Comparison of ENCODE assay signal across 8 cellular contexts in the genomic region with DNA sequence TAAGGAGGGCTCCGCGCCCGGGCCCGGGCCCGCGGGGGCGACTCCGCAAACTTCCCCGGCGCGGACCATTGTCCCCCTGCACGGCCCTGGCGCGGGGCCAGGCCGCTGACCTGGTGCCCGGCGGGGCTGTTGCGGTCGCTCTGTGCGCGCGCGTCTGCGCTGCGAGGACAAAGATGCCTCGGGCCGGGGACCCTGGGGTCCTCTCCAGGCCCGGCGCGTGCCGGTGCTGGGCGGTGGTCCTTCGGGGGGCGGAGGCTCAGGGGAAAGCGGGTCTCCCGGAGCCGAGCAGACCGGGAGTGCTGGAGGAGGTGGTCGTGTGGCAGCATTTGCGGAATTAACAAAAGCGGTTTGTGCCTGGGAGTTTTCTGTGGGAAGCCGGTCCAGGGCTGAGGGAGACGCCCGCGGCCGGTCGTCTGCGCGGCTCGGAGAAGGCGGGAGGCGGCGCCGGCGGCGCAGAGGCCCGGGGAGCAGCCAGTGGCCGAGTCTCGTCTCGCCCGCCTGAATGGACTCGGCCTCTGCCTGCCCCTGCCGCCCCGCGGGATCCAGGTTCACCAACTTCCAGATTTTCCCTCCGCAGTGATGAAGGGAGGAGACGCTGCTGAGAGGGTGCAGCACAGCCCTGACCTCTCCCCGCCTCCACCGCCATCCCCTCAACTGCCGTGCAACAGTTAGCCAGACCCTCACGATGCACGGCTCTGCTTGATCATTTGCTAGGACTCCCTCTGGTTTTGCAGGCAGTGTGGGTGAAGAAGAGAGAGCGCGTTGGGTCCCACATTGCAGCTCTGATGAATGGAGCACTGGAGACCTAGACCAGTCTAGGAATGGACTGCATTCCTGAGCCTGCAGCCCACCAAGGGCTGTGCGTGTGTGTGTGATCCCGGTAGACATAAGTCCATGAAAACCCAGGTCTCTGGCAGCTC. TPM values are rescaled to one million over a fixed set of nuclear protein-coding genes. Genes with fewer than 3 reads are reported as not detected.
DNase-seq lines count a peak whose midpoint lies in the region; ATAC-seq and TF ChIP-seq lines count a peak whose summit lies in the region.

No MANE protein-coding gene starts in this region.

- DNase-seq in DMS53 (lab: John Stamatoyannopoulos, UW) (peak; percentile 65), HAP-1 (ENCODE audit: low spot score in 2 of 2) (peak; percentile 31 to 61), NCI-H69 (lab: John Stamatoyannopoulos, UW) (peak; percentile 59), amniotic epithelial cell (ENCODE audit: low read depth) (peak; percentile 12), hepatocyte (ENCODE audit: low spot score) (peak; percentile 67), prostate gland (ENCODE audit: low spot score) (peak; percentile 8)

- H3K4me1 ChIP-seq in HAP-1: peaks cover 22% of the 10 kb centered on the region
- peaks cover 9% of the 10 kb centered on the region for H3K4me1 ChIP-seq in hepatocyte (ENCODE audit: insufficient read depth)
- no peaks in the 10 kb centered on the region for H3K4me1 ChIP-seq in prostate gland (replicated peaks)

- H3K36me3 ChIP-seq in HAP-1 (replicated peaks): no peaks in the 10 kb centered on the region
- H3K36me3 ChIP-seq in hepatocyte (replicated peaks; ENCODE audit: insufficient read depth, low read depth): no peaks in the 10 kb centered on the region
- no peaks in the 10 kb centered on the region for H3K36me3 ChIP-seq in prostate gland

- H3K9me3 ChIP-seq in HAP-1 (no peaks in the 10 kb centered on the region), hepatocyte (ENCODE audit: low read depth) (no peaks in the 10 kb centered on the region), prostate gland (no peaks in the 10 kb centered on the region)

- no peak for ATAC-seq in HG03520 (IDR thresholded peaks at IDR 0.05; ENCODE audit: unreplicated experiment)
- no peak for ATAC-seq in HG03159 (IDR thresholded peaks at IDR 0.05; ENCODE audit: unreplicated experiment)

- 2% methylated on average over 58 of the region's 76 CpGs for WGBS in hepatocyte (ENCODE audit: low lambda C conversion rate, missing lambda C conversion rate)
- under 1% methylated on average over 76 of the region's 76 CpGs for WGBS in prostate gland

- TF ChIP-seq POLR2A in prostate gland (IDR thresholded peaks at IDR 0.05): no peak

- H3K79me2 ChIP-seq in hepatocyte: no peaks in the 10 kb centered on the region

- no peaks in the 10 kb centered on the region for H4K20me1 ChIP-seq in hepatocyte (ENCODE audit: insufficient read depth, poor library complexity, severe bottlenecking)

- in situ Hi-C loops in HAP-1 (cut with MboI; ENCODE audit: low sequenced_read_pairs): no loop called here

- no peaks in the 10 kb centered on the region for H3K9me2 ChIP-seq in hepatocyte (replicated peaks; ENCODE audit: insufficient read depth)

- H3K27ac ChIP-seq in hepatocyte (peak overlapping the region; percentile 75), prostate gland (peak overlapping the region in 1 of 2 donors; percentile 48)

- TF ChIP-seq CTCF in hepatocyte (IDR thresholded peaks at IDR 0.05; ENCODE audit: poor library complexity) (no peak), prostate gland (IDR thresholded peaks at IDR 0.05) (no peak)

- intact Hi-C loops in prostate gland (cut with DNase I): loop anchor here (5.0 kb wide), 2 partner anchors 70 to 85 kb away; a partner anchor contains a TSS

- peak overlapping the region; percentile 91 for H3K4me2 ChIP-seq in hepatocyte

- H2AFZ ChIP-seq in hepatocyte: peak overlapping the region; percentile 92

- H3K27me3 ChIP-seq in HAP-1 (ENCODE audit: low read depth): no peaks in the 10 kb centered on the region
- peaks cover 8% of the 10 kb centered on the region for H3K27me3 ChIP-seq in hepatocyte
- H3K27me3 ChIP-seq in prostate gland (replicated peaks; ENCODE audit: insufficient read depth): no peaks in the 10 kb centered on the region

- H3K4me3 ChIP-seq in HAP-1: peak overlapping the region; percentile 66
- H3K4me3 ChIP-seq in hepatocyte: peak overlapping the region; percentile 86
- H3K4me3 ChIP-seq in prostate gland: peak overlapping the region; percentile 53 to 58

RNA-seq across cellular contexts. Expression of a gene that starts 0.7 kb away (rescaled TPM):
- total RNA-seq in hepatocyte (2.0 and 2.7 TPM in 2 replicates), prostate gland (1 to 10 TPM in 1 of 2 donors, under 1 TPM in 1; 0.14 to 1.6 TPM)
- polyA plus RNA-seq in hepatocyte: 1.1 and 1.6 TPM in 2 replicates

Comparison
In these comparisons a context has a peak if more than half of its experiments do, and no peak if none do; other contexts are left out.
1. DNase-seq: peak in every context shown above with its lines; median percentile 67 in hepatocyte; 65 in DMS53; 59 in NCI-H69; 46 in HAP-1; 12 in amniotic epithelial cell; 8 in prostate gland.